ENCODE assay signal across 1 cellular context in the genomic region with DNA sequence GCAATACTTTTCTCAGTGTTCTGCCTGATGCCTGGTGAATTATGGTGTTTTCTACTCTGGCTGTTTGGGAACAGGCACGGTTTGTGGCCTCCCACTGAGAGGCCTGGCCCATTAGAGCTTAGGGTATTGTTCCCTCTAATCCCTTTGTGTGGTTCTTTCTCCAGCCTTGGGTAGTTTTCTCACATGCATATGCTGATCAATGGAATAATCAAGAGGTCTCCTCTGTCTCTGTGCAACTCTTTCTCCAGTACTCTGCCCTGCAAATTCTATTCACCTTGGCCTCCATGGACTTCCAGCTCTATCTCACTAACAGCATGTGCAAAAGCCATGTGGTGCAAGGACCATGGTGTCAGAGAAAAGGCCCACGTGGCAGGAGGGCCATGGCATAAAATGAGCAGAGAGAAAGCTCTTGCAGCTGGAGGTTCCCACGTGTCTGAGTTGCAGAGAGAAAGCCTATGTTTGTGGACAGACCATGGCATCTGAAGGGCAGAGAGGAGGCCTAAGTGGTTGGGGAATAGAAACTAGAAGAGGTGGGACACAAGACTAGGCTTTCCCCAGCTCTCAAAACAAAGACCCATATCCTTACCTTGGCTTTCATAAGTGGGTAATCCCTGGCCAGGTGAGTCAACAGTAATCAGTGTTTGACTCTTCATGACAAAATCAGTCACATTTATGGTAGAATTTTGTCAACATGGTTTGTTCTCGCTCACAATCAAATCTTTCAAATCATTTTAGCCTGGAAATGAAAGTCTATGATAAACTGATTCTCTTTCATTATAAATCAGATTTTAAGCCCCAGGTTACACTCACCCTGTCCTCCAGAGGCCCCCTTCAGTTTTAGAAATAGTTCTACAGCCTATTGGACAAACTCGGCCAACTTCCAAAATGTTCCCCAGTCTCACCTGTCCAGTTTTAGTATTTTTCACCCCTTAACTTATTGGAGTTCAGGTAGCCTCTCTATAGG.
A peak's percentile ranks its signal among the peaks of the same experiment; 100 is the strongest.
TF ChIP-seq lines count a peak whose summit lies in the region.

No MANE protein-coding gene starts in this region.

TF ChIP-seq in WTC11, 78 proteins besides CTCF, POLR2A, EP300 and RAD21 (continued from another document):
- TF ChIP-seq, protein P1, sequence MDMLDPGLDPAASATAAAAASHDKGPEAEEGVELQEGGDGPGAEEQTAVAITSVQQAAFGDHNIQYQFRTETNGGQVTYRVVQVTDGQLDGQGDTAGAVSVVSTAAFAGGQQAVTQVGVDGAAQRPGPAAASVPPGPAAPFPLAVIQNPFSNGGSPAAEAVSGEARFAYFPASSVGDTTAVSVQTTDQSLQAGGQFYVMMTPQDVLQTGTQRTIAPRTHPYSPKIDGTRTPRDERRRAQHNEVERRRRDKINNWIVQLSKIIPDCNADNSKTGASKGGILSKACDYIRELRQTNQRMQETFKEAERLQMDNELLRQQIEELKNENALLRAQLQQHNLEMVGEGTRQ (CRISPR knock-in tag; IDR thresholded peaks at IDR 0.05), result peak; percentile 41; the same call in 1 of the 2 replicates
- peak; percentile 67; the same call in 1 of the 2 replicates for TF ChIP-seq CREB1 (CRISPR knock-in tag; IDR thresholded peaks at IDR 0.05)
- no peak for TF ChIP-seq NFYB (CRISPR knock-in tag; conservative IDR thresholded peaks at IDR 0.05; ENCODE audit: low read depth)
- TF ChIP-seq, protein P2, sequence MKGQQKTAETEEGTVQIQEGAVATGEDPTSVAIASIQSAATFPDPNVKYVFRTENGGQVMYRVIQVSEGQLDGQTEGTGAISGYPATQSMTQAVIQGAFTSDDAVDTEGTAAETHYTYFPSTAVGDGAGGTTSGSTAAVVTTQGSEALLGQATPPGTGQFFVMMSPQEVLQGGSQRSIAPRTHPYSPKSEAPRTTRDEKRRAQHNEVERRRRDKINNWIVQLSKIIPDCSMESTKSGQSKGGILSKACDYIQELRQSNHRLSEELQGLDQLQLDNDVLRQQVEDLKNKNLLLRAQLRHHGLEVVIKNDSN (CRISPR knock-in tag; IDR thresholded peaks at IDR 0.05), result peak; percentile 36; the same call in 1 of the 2 replicates
- TF ChIP-seq ETV6 (CRISPR knock-in tag; IDR thresholded peaks at IDR 0.05), result peak; percentile 75
- TF ChIP-seq, protein P3, sequence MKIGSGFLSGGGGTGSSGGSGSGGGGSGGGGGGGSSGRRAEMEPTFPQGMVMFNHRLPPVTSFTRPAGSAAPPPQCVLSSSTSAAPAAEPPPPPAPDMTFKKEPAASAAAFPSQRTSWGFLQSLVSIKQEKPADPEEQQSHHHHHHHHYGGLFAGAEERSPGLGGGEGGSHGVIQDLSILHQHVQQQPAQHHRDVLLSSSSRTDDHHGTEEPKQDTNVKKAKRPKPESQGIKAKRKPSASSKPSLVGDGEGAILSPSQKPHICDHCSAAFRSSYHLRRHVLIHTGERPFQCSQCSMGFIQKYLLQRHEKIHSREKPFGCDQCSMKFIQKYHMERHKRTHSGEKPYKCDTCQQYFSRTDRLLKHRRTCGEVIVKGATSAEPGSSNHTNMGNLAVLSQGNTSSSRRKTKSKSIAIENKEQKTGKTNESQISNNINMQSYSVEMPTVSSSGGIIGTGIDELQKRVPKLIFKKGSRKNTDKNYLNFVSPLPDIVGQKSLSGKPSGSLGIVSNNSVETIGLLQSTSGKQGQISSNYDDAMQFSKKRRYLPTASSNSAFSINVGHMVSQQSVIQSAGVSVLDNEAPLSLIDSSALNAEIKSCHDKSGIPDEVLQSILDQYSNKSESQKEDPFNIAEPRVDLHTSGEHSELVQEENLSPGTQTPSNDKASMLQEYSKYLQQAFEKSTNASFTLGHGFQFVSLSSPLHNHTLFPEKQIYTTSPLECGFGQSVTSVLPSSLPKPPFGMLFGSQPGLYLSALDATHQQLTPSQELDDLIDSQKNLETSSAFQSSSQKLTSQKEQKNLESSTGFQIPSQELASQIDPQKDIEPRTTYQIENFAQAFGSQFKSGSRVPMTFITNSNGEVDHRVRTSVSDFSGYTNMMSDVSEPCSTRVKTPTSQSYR (CRISPR knock-in tag; IDR thresholded peaks at IDR 0.05), result no peak
- TF ChIP-seq, protein P4, sequence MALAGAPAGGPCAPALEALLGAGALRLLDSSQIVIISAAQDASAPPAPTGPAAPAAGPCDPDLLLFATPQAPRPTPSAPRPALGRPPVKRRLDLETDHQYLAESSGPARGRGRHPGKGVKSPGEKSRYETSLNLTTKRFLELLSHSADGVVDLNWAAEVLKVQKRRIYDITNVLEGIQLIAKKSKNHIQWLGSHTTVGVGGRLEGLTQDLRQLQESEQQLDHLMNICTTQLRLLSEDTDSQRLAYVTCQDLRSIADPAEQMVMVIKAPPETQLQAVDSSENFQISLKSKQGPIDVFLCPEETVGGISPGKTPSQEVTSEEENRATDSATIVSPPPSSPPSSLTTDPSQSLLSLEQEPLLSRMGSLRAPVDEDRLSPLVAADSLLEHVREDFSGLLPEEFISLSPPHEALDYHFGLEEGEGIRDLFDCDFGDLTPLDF (CRISPR knock-in tag; IDR thresholded peaks at IDR 0.05), result peak; percentile 72; the same call in 1 of the 2 replicates
- TF ChIP-seq, protein P5, sequence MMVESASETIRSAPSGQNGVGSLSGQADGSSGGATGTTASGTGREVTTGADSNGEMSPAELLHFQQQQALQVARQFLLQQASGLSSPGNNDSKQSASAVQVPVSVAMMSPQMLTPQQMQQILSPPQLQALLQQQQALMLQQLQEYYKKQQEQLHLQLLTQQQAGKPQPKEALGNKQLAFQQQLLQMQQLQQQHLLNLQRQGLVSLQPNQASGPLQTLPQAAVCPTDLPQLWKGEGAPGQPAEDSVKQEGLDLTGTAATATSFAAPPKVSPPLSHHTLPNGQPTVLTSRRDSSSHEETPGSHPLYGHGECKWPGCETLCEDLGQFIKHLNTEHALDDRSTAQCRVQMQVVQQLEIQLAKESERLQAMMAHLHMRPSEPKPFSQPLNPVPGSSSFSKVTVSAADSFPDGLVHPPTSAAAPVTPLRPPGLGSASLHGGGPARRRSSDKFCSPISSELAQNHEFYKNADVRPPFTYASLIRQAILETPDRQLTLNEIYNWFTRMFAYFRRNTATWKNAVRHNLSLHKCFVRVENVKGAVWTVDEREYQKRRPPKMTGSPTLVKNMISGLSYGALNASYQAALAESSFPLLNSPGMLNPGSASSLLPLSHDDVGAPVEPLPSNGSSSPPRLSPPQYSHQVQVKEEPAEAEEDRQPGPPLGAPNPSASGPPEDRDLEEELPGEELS (CRISPR knock-in tag; IDR thresholded peaks at IDR 0.05), result 0 out of 2 replicates have a peak, but pooled peaks have one; percentile 25
- peak; percentile 65; the same call in 1 of the 2 replicates for TF ChIP-seq TEAD1 (CRISPR knock-in tag; IDR thresholded peaks at IDR 0.05)
- TF ChIP-seq SOX15 (CRISPR knock-in tag; IDR thresholded peaks at IDR 0.05), result no peak
